1 cellular context compared by ENCODE assay signal in genomic region chr2:83584674-83585073, GRCh38.
TF ChIP-seq lines count a peak whose summit lies in the region.

No MANE protein-coding gene starts in this region.

TF ChIP-seq in GM23338, 12 proteins besides CTCF, POLR2A, EP300 and RAD21 (continued from another document):
- TF ChIP-seq ZNF462 (CRISPR knock-in tag; IDR thresholded peaks at IDR 0.05) (no peak), REST (IDR thresholded peaks at IDR 0.05; ENCODE audit: unreplicated experiment) (no peak), CREB1 (CRISPR knock-in tag; IDR thresholded peaks at IDR 0.05; ENCODE audit: low read depth) (no peak), ETS1 (IDR thresholded peaks at IDR 0.05) (no peak)
